ENCODE assay signal across 8 cellular contexts in the genomic region with DNA sequence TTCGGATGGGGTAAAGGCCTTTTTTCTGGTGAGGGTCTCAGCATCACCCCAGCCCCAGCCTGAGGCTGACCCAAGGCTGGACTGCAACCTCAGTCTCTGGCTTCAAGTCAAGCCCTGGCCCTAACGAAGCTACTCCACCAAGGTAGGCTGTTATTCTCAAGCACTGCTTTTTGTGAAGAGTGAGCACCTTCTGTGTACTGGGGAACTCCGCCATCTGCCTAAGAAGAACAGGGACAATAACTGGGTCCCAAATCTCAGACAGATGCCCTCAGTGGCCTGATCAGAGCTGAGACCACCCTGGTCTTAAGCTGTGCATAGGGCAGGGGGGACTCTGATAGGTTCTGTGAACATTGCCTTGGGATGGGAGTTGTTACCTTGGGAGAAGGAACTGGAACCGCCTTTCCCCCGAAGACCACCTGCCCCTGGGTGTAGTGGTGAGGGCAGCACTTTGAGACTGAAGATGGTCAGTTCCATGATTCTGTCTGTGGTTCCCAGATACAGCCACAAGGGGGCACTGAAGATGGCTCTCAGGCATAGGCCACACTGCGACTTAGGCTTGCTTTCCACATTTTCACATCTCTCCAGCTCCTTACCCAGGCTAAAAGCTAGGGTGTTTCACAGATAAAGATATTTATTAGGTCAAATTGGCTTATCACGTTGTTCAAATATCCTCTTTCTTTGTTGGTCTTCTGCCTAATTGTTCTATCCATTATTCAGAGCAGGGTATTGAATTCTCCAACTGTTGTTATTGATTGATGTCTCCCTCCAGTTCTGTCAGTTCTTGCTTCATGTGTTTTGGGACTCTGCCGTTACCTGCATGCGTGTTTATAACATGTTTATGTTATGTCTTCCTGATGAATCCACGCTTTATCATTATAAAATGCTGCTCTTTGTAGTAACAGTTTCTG. TPM values are rescaled to one million over a fixed set of nuclear protein-coding genes. Genes with fewer than 3 reads are reported as not detected.
DNase-seq lines count a peak whose midpoint lies in the region; ATAC-seq and TF ChIP-seq lines count a peak whose summit lies in the region.

No MANE protein-coding gene starts in this region.

- no peak overlapping the region for H3K27ac Mint-ChIP-seq in endodermal cell

- no peaks in the 10 kb centered on the region for H3K9me3 Mint-ChIP-seq in endodermal cell

- peak; percentile 58 for ATAC-seq in HG03280 (IDR thresholded peaks at IDR 0.05; ENCODE audit: unreplicated experiment)

- no peaks in the 10 kb centered on the region for H3K4me1 ChIP-seq in endodermal cell (ENCODE audit: control insufficient read depth, insufficient read depth, low read length)

- no peak overlapping the region for H3K9ac ChIP-seq in endodermal cell (ENCODE audit: extremely low read depth, low read length, poor library complexity, severe bottlenecking)

- 56 to 74% methylated on average over 7 to 10 of the region's 10 CpGs for WGBS in endodermal cell (ENCODE audit: insufficient coverage in 1 of 2, insufficient read length in 1 of 2), 2 experiments

- peak; percentile 92 for TF ChIP-seq CTCF in endodermal cell (conservative IDR thresholded peaks at IDR 0.05)

- H3K36me3 ChIP-seq in endodermal cell (ENCODE audit: control insufficient read depth, insufficient read depth, low read length) = no peaks in the 10 kb centered on the region

- peaks cover 4% of the 10 kb centered on the region for H3K4me1 Mint-ChIP-seq in endodermal cell

- no peaks in the 10 kb centered on the region for H3K9me3 ChIP-seq in endodermal cell (ENCODE audit: control insufficient read depth, low read length)

- H3K27me3 Mint-ChIP-seq in endodermal cell (ENCODE audit: insufficient read depth) = peaks cover 3% of the 10 kb centered on the region

- peaks cover 3% of the 10 kb centered on the region for H3K36me3 Mint-ChIP-seq in endodermal cell (ENCODE audit: low read depth)

- H3K27ac ChIP-seq in endodermal cell (ENCODE audit: low read depth, low read length) = no peak overlapping the region

- H3K4me3 Mint-ChIP-seq in endodermal cell = no peak overlapping the region

- H3K4me3 ChIP-seq in endodermal cell (ENCODE audit: low read length) = no peak overlapping the region

- H3K27me3 ChIP-seq in endodermal cell (ENCODE audit: control insufficient read depth, insufficient read depth, low read length, poor library complexity, severe bottlenecking) = no peaks in the 10 kb centered on the region

- peak; percentile 72 for DNase-seq in activated gamma-delta T cell treated with Interleukin-2 at 50 U/mL for 16 hours
- DNase-seq in activated gamma-delta T cell (lab: John Stamatoyannopoulos, UW) = no peak
- DNase-seq in NOMO-1 (lab: John Stamatoyannopoulos, UW; ENCODE audit: unreplicated experiment in 2 of 2) = peak; percentile 46 to 58
- peak; percentile 45 to 47 for DNase-seq in activated CD8-positive, alpha-beta memory T cell treated with anti-CD3 and anti-CD28 coated beads for 4 hours (ENCODE audit: low read depth in 2 of 2)
- peak; percentile 94 for DNase-seq in endodermal cell
- peak; percentile 86 for DNase-seq in midbrain (lab: John Stamatoyannopoulos, UW)
- DNase-seq in stimulated activated CD8-positive, alpha-beta memory T cell treated with anti-CD3 and anti-CD28 coated beads, Interleukin-4, amount 100 ng/mL, for 4 hours (ENCODE audit: low read depth in 2 of 2, low spot score in 1 of 2) = peak; percentile 41 to 46

RNA-seq across cellular contexts. Expression of a gene that starts 11.8 kb away (rescaled TPM):
- 10 to 100 TPM; 19.7 to 34.9 TPM for total RNA-seq in endodermal cell
- 18.4 TPM for polyA plus RNA-seq in endodermal cell (2013, experiment 1 of 2)
- polyA plus RNA-seq in endodermal cell (2013, experiment 2 of 2) = 16.8 TPM

RNA-seq across cellular contexts. Expression of a gene that starts 34.6 kb away (rescaled TPM):
- total RNA-seq in endodermal cell = 10 to 100 TPM in 1 of 2 donors, 1 to 10 TPM in 1; 6.0 to 14.2 TPM
- polyA plus RNA-seq in endodermal cell (2013, experiment 1 of 2) = 2.0 TPM
- 1.8 TPM for polyA plus RNA-seq in endodermal cell (2013, experiment 2 of 2)
